1 cellular context compared by ENCODE assay signal in genomic region chr3:124599147-124599765, GRCh38.
TF ChIP-seq lines count a peak whose summit lies in the region.

No MANE protein-coding gene starts in this region.

TF ChIP-seq in HepG2, 621 proteins besides CTCF, POLR2A, EP300 and RAD21 (continued from another document):
- TF ChIP-seq, protein P1, sequence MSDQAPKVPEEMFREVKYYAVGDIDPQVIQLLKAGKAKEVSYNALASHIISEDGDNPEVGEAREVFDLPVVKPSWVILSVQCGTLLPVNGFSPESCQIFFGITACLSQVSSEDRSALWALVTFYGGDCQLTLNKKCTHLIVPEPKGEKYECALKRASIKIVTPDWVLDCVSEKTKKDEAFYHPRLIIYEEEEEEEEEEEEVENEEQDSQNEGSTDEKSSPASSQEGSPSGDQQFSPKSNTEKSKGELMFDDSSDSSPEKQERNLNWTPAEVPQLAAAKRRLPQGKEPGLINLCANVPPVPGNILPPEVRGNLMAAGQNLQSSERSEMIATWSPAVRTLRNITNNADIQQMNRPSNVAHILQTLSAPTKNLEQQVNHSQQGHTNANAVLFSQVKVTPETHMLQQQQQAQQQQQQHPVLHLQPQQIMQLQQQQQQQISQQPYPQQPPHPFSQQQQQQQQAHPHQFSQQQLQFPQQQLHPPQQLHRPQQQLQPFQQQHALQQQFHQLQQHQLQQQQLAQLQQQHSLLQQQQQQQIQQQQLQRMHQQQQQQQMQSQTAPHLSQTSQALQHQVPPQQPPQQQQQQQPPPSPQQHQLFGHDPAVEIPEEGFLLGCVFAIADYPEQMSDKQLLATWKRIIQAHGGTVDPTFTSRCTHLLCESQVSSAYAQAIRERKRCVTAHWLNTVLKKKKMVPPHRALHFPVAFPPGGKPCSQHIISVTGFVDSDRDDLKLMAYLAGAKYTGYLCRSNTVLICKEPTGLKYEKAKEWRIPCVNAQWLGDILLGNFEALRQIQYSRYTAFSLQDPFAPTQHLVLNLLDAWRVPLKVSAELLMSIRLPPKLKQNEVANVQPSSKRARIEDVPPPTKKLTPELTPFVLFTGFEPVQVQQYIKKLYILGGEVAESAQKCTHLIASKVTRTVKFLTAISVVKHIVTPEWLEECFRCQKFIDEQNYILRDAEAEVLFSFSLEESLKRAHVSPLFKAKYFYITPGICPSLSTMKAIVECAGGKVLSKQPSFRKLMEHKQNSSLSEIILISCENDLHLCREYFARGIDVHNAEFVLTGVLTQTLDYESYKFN (CRISPR knock-in tag; conservative IDR thresholded peaks at IDR 0.05) = no peak; the same call in 1 of the 2 replicates
- no peak for TF ChIP-seq ZNF773 (CRISPR knock-in tag; IDR thresholded peaks at IDR 0.05; ENCODE audit: borderline replicate concordance)
- TF ChIP-seq ZNF772 (CRISPR knock-in tag; IDR thresholded peaks at IDR 0.05) = no peak
- no peak for TF ChIP-seq ZNF235 (CRISPR knock-in tag; IDR thresholded peaks at IDR 0.05; ENCODE audit: borderline replicate concordance)
- TF ChIP-seq, protein P2, sequence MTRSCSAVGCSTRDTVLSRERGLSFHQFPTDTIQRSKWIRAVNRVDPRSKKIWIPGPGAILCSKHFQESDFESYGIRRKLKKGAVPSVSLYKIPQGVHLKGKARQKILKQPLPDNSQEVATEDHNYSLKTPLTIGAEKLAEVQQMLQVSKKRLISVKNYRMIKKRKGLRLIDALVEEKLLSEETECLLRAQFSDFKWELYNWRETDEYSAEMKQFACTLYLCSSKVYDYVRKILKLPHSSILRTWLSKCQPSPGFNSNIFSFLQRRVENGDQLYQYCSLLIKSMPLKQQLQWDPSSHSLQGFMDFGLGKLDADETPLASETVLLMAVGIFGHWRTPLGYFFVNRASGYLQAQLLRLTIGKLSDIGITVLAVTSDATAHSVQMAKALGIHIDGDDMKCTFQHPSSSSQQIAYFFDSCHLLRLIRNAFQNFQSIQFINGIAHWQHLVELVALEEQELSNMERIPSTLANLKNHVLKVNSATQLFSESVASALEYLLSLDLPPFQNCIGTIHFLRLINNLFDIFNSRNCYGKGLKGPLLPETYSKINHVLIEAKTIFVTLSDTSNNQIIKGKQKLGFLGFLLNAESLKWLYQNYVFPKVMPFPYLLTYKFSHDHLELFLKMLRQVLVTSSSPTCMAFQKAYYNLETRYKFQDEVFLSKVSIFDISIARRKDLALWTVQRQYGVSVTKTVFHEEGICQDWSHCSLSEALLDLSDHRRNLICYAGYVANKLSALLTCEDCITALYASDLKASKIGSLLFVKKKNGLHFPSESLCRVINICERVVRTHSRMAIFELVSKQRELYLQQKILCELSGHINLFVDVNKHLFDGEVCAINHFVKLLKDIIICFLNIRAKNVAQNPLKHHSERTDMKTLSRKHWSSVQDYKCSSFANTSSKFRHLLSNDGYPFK (CRISPR knock-in tag; IDR thresholded peaks at IDR 0.05; ENCODE audit: borderline replicate concordance) = no peak
- TF ChIP-seq MTF1 (CRISPR knock-in tag; IDR thresholded peaks at IDR 0.05) = no peak
- TF ChIP-seq HDAC6 (IDR thresholded peaks at IDR 0.05; ENCODE audit: low read depth, low read length) = no peak
- TF ChIP-seq ZNF546 (CRISPR knock-in tag; conservative IDR thresholded peaks at IDR 0.05) = no peak
- TF ChIP-seq NFYC (CRISPR knock-in tag; IDR thresholded peaks at IDR 0.05) = no peak
- TF ChIP-seq SIN3A (IDR thresholded peaks at IDR 0.05; ENCODE audit: borderline replicate concordance, low read depth, low read length) = no peak
- no peak for TF ChIP-seq PITX1 (CRISPR knock-in tag; IDR thresholded peaks at IDR 0.05)
- no peak for TF ChIP-seq ZNF891 (CRISPR knock-in tag; IDR thresholded peaks at IDR 0.05)
- TF ChIP-seq REXO4 (CRISPR knock-in tag; IDR thresholded peaks at IDR 0.05; ENCODE audit: borderline replicate concordance) = no peak
